ENCODE assay signal across 1 cellular context in genomic region chr9:94757158-94757557, GRCh38.
TF ChIP-seq lines count a peak whose summit lies in the region.

No MANE protein-coding gene starts in this region.

TF ChIP-seq in K562, 482 proteins besides CTCF, POLR2A, EP300 and RAD21 (continued from another document):
- TF ChIP-seq HMBOX1 (IDR thresholded peaks at IDR 0.05) (0 out of 2 replicates have a peak, but pooled peaks have one; percentile 37), MEIS2 (IDR thresholded peaks at IDR 0.05; ENCODE audit: partially characterized antibody) (peak; percentile 84), HES1 (IDR thresholded peaks at IDR 0.05; ENCODE audit: low read depth) (peak; percentile 38; the same call in 1 of the 2 replicates)
